In genomic region chr12:66782-67504, GRCh38 we compare ENCODE assay signal across 8 cellular contexts. TPM values are rescaled to one million over a fixed set of nuclear protein-coding genes. Genes with fewer than 3 reads are reported as not detected.
DNase-seq lines count a peak whose midpoint lies in the region; ATAC-seq, FAIRE-seq and TF ChIP-seq lines count a peak whose summit lies in the region.
"Not testable (repeated sequence)": the region's sequence is repeated elsewhere in the genome, so short reads cannot be mapped to it uniquely, and the experiment has no call there.

No MANE protein-coding gene starts in this region.

- not testable (repeated sequence) for H3F3A ChIP-seq in neural cell (ENCODE audit: insufficient read depth, low read length, poor library complexity, severe bottlenecking)

- not testable (repeated sequence) for H3K36me3 ChIP-seq in Panc1 (ENCODE audit: control insufficient read depth, insufficient read depth, low read length); endothelial cell of umbilical vein (ENCODE audit: control insufficient read depth in 2 of 2, extremely low read depth in 1 of 2, insufficient read depth in 2 of 2, low read length in 2 of 2); iPS-15b (ENCODE audit: control insufficient read depth, insufficient read depth, low read length); neural cell (ENCODE audit: insufficient read depth, low read length); stomach

- CTCF ChIA-PET in Panc1 (lab: Charles Lee); endothelial cell of umbilical vein (lab: Charles Lee): not testable (repeated sequence)

- not testable (repeated sequence) for BruUV-seq in Panc1 (replicated peaks; lab: Mats Ljungman, UMichigan); endothelial cell of umbilical vein (replicated peaks; lab: Mats Ljungman, UMichigan)

- peaks cover 53% of the 10 kb centered on the region for H3K27me3 Mint-ChIP-seq in activated naive CD8-positive, alpha-beta T cell treated with anti-CD3 and anti-CD28 coated beads for 36 hours

- H3K27me3 ChIP-seq in Panc1 (ENCODE audit: control insufficient read depth, insufficient read depth, low read length); endothelial cell of umbilical vein (ENCODE audit: control insufficient read depth in 2 of 2, insufficient read depth in 2 of 2, low read length in 2 of 2); neural cell (ENCODE audit: insufficient read depth, low read depth, low read length): not testable (repeated sequence)
- H3K27me3 ChIP-seq in iPS-15b (ENCODE audit: control insufficient read depth, insufficient read depth, low read length) (peaks cover 45% of the 10 kb centered on the region), stomach (peaks cover 7 to 60% (median 10%) of the 10 kb centered on the region in 3 donors)

- H2AFZ ChIP-seq in endothelial cell of umbilical vein (ENCODE audit: low read depth, low read length); neural cell (ENCODE audit: low read depth, low read length): not testable (repeated sequence)

- H3K27ac Mint-ChIP-seq in activated naive CD8-positive, alpha-beta T cell treated with anti-CD3 and anti-CD28 coated beads for 36 hours: not testable (repeated sequence)

- intact Hi-C loops in Panc1 (cut with micrococcal nuclease; ENCODE audit: unreplicated experiment); endothelial cell of umbilical vein (cut with micrococcal nuclease); stomach (cut with DNase I; ENCODE audit: low total_unique reads): not testable (repeated sequence)

- TF ChIP-seq RAD21 in neural cell (conservative IDR thresholded peaks at IDR 0.05): not testable (repeated sequence)

- H3K36me3 Mint-ChIP-seq in activated naive CD8-positive, alpha-beta T cell treated with anti-CD3 and anti-CD28 coated beads for 36 hours: not testable (repeated sequence)

- not testable (repeated sequence) for TF ChIP-seq EP300 in neural cell (conservative IDR thresholded peaks at IDR 0.05; ENCODE audit: poor library complexity, severe bottlenecking); stomach (IDR thresholded peaks at IDR 0.05)

- not testable (repeated sequence) for TF ChIP-seq POLR2A in GM12892 (IDR thresholded peaks at IDR 0.05; ENCODE audit: low read depth, low read length); endothelial cell of umbilical vein (IDR thresholded peaks at IDR 0.05; ENCODE audit: low read depth, low read length); stomach (IDR thresholded peaks at IDR 0.05)

- not testable (repeated sequence) for TF ChIP-seq CTCF in Panc1 (IDR thresholded peaks at IDR 0.05); endothelial cell of umbilical vein (IDR thresholded peaks at IDR 0.05; ENCODE audit: extremely low read depth in 1 of 2, insufficient read depth in 1 of 2, low read depth in 1 of 2, low read length in 2 of 2); neural cell (IDR thresholded peaks at IDR 0.05; ENCODE audit: poor library complexity, severe bottlenecking); stomach (IDR thresholded peaks at IDR 0.05)

- H3K4me1 Mint-ChIP-seq in activated naive CD8-positive, alpha-beta T cell treated with anti-CD3 and anti-CD28 coated beads for 36 hours: not testable (repeated sequence)

- H3K4me3 Mint-ChIP-seq in activated naive CD8-positive, alpha-beta T cell treated with anti-CD3 and anti-CD28 coated beads for 36 hours: not testable (repeated sequence)

- POLR2A ChIA-PET in Panc1 (lab: Charles Lee); endothelial cell of umbilical vein (lab: Charles Lee): not testable (repeated sequence)

- not testable (repeated sequence) for H3K9ac ChIP-seq in endothelial cell of umbilical vein (replicated peaks; ENCODE audit: extremely low read depth, insufficient read depth, low read length); iPS-15b (ENCODE audit: low read depth, low read length)
- peak overlapping the region; percentile 72 for H3K9ac ChIP-seq in neural cell (ENCODE audit: low read length)

- not testable (repeated sequence) for H3K9me3 Mint-ChIP-seq in activated naive CD8-positive, alpha-beta T cell treated with anti-CD3 and anti-CD28 coated beads for 36 hours

- dilution Hi-C loops in endothelial cell of umbilical vein (cut with MboI; ENCODE audit: extremely low pct_ligation_motif_present, low sequenced_read_pairs): not testable (repeated sequence)

- not testable (repeated sequence) for H3K79me2 ChIP-seq in endothelial cell of umbilical vein (ENCODE audit: control insufficient read depth, insufficient read depth, low read length); neural cell (replicated peaks; ENCODE audit: insufficient read depth, low read length)

- H3K4me1 ChIP-seq in Panc1 (ENCODE audit: control insufficient read depth, insufficient read depth, low read length); endothelial cell of umbilical vein (ENCODE audit: control insufficient read depth, extremely low read depth, insufficient read depth, low read length); iPS-15b (ENCODE audit: control insufficient read depth, insufficient read depth, low read length); stomach: not testable (repeated sequence)

- H3K9me1 ChIP-seq in endothelial cell of umbilical vein (replicated peaks; ENCODE audit: control insufficient read depth, extremely low read depth, insufficient read depth, low read length): not testable (repeated sequence)

- WGBS in stomach, 5 donors: 4 to 20% (median 5%) methylated on average over 11 to 40 of the region's 66 CpGs

- H4K20me1 ChIP-seq in endothelial cell of umbilical vein (replicated peaks; ENCODE audit: control insufficient read depth, extremely low read depth, insufficient read depth, low read length); neural cell (ENCODE audit: insufficient read depth): not testable (repeated sequence)

- not testable (repeated sequence) for H3K4me2 ChIP-seq in endothelial cell of umbilical vein (ENCODE audit: insufficient read depth, low read length); neural cell (ENCODE audit: low read length)

- H3K27ac ChIP-seq in Panc1 (ENCODE audit: low read length); endothelial cell of umbilical vein (ENCODE audit: insufficient read depth, low read depth, low read length): not testable (repeated sequence)
- peak overlapping the region; percentile 65 for H3K27ac ChIP-seq in neural cell (ENCODE audit: low read length)
- H3K27ac ChIP-seq in stomach: peak overlapping the region in 1 of 5 donors; percentile 38

- H3K9me2 ChIP-seq in neural cell (ENCODE audit: insufficient read depth, low read length): not testable (repeated sequence)

- not testable (repeated sequence) for DNase-seq in GM12892 (ENCODE audit: insufficient read length); Panc1 (ENCODE audit: low read depth, low spot score); endothelial cell of umbilical vein (ENCODE audit: low read depth, low spot score); stomach
- peak; percentile 31 for DNase-seq in activated naive CD8-positive, alpha-beta T cell treated with anti-CD3 and anti-CD28 coated beads for 36 hours

- H3K4me3 ChIP-seq in Panc1 (ENCODE audit: low read depth in 2 of 2, low read length in 2 of 2); endothelial cell of umbilical vein (replicated peaks in 1 of 3; ENCODE audit: insufficient read depth in 1 of 3, low read depth in 1 of 3, low read length in 3 of 3): not testable (repeated sequence)
- H3K4me3 ChIP-seq in iPS-15b (ENCODE audit: low read depth, low read length): peak overlapping the region; percentile 32
- peak overlapping the region; percentile 62 for H3K4me3 ChIP-seq in neural cell (ENCODE audit: low read length)
- peak overlapping the region in 3 of 4 donors; percentile 9 to 23 (median 12) for H3K4me3 ChIP-seq in stomach

- not testable (repeated sequence) for H3K9me3 ChIP-seq in Panc1 (ENCODE audit: control insufficient read depth, insufficient read depth, low read depth, low read length); endothelial cell of umbilical vein (replicated peaks; ENCODE audit: control insufficient read depth, insufficient read depth, low read length); iPS-15b (ENCODE audit: control insufficient read depth, insufficient read depth, low read length); neural cell (ENCODE audit: low read length); stomach

- in situ Hi-C loops in Panc1 (cut with HindIII; ENCODE audit: low pct_unique_long_range_greater_than_20kb, low sequenced_read_pairs): not testable (repeated sequence)

- peak; percentile 75 for ATAC-seq in HG02759 (IDR thresholded peaks at IDR 0.05; ENCODE audit: unreplicated experiment)
- ATAC-seq in Panc1: peak; percentile 90

- peak; percentile 54 for FAIRE-seq in GM12892 (lab: Jason Lieb, UNC)
- FAIRE-seq in endothelial cell of umbilical vein (lab: Jason Lieb, UNC): peak; percentile 97

RNA-seq across cellular contexts. Expression of gene IQSEC3, which starts 0.4 kb away (rescaled TPM):
- polyA plus RNA-seq in GM12892 (2012; ENCODE audit: missing spikeins): not detected
- total RNA-seq in Panc1 (2021; ENCODE audit: unreplicated experiment) (not detected), endothelial cell of umbilical vein (not detected in 2 replicates), stomach (1 to 10 TPM in 1 of 5 donors, under 1 TPM in 2, not detected in 2; 0.45 to 1.0 (median 0.73) TPM)
- not detected for polyA plus RNA-seq in Panc1 (2012; ENCODE audit: insufficient read length)
- total RNA-seq in activated naive CD8-positive, alpha-beta T cell treated with anti-CD3 and anti-CD28 coated beads for 36 hours: 1 to 10 TPM; 3.2 to 3.6 TPM
- polyA plus RNA-seq in endothelial cell of umbilical vein (not detected in 2 replicates), neural cell (2.4 and 5.4 TPM in 2 replicates), stomach (1 to 10 TPM in 2 of 3 donors, under 1 TPM in 1; 0.08 to 1.7 (median 1.6) TPM)
- not detected in 2 replicates for polyA plus RNA-seq in endothelial cell of umbilical vein (2011; cell fraction: cytosol; rRNA removed)
- polyA plus RNA-seq in endothelial cell of umbilical vein (2011; cell fraction: nucleus; rRNA removed): not detected in 2 replicates
- not detected in 2 replicates for polyA plus RNA-seq in endothelial cell of umbilical vein (2012)
- polyA minus RNA-seq in endothelial cell of umbilical vein (not detected in 2 replicates), neural cell (14.9 and 16.7 TPM in 2 replicates)
- polyA minus RNA-seq in endothelial cell of umbilical vein (2011; cell fraction: cytosol; rRNA and poly(A)+ RNA removed): not detected
- not detected in 2 replicates for polyA minus RNA-seq in endothelial cell of umbilical vein (2011; cell fraction: nucleus; rRNA and poly(A)+ RNA removed)
